ENCODE assay signal across 8 cellular contexts in genomic region chr9:134325813-134326753, GRCh38. TPM values are rescaled to one million over a fixed set of nuclear protein-coding genes. Genes with fewer than 3 reads are reported as not detected.
DNase-seq lines count a peak whose midpoint lies in the region; ATAC-seq and TF ChIP-seq lines count a peak whose summit lies in the region.

Gene RXRA, plus strand, starts transcription at chr9:134326455. Its CDS starts 177 bp downstream, at chr9:134326632.

- peak within 1 kb of the TSS; percentile 12 for H3K4me3 ChIP-seq in GM12865 (ENCODE audit: low read depth, low read length)
- H3K4me3 ChIP-seq in NB4 (ENCODE audit: low read depth, low read length): peak within 1 kb of the TSS; percentile 72
- H3K4me3 ChIP-seq in WI38 (ENCODE audit: low read depth, low read length): peak within 1 kb of the TSS; percentile 77
- peak within 1 kb of the TSS; percentile 79 to 88 (median 82) for H3K4me3 ChIP-seq in skeletal muscle tissue (ENCODE audit: low read length in 3 of 3)

- ATAC-seq in HG03095 (IDR thresholded peaks at IDR 0.05; ENCODE audit: unreplicated experiment): no peak
- no peak for ATAC-seq in GM18909 (IDR thresholded peaks at IDR 0.05; ENCODE audit: poor library complexity, unreplicated experiment)

- peaks cover 48 to 58% (median 57%) of the 10 kb centered on the region in 3 donors for H3K4me1 ChIP-seq in skeletal muscle tissue (ENCODE audit: control insufficient read depth in 3 of 3, insufficient read depth in 3 of 3, low read length in 3 of 3)

- H3K9me3 ChIP-seq in skeletal muscle tissue (ENCODE audit: control insufficient read depth in 3 of 3, low read length in 3 of 3): no peaks in the 10 kb centered on the region

- peak; percentile 65 for TF ChIP-seq POLR2A in NB4 (IDR thresholded peaks at IDR 0.05; ENCODE audit: extremely low read depth, insufficient read length)

- H3K27ac ChIP-seq in caudate nucleus (ENCODE audit: low read depth, low read length) (peak within 1 kb of the TSS; percentile 94), skeletal muscle tissue (ENCODE audit: low read depth, low read length) (peak within 1 kb of the TSS; percentile 94)

- no peaks in the 10 kb centered on the region for H3K27me3 ChIP-seq in skeletal muscle tissue (ENCODE audit: control insufficient read depth in 3 of 3, insufficient read depth in 3 of 3, low read length in 3 of 3)

- H3K36me3 ChIP-seq in skeletal muscle tissue (ENCODE audit: control insufficient read depth in 3 of 3, insufficient read depth in 3 of 3, low read length in 3 of 3): no peaks in the 10 kb centered on the region

- peak within 1 kb of the TSS; percentile 90 to 99 (median 93) for H3K9ac ChIP-seq in skeletal muscle tissue (ENCODE audit: low read depth in 1 of 3, low read length in 3 of 3)

- DNase-seq in GM12865 (ENCODE audit: low read depth) (peak; percentile 45), NB4 (ENCODE audit: low read depth) (peak; percentile 86), caudate nucleus (lab: John Stamatoyannopoulos, UW) (peak in 49 of 61 donors; percentile 15 to 85 (median 57)), iPS-NIHi11 (ENCODE audit: low spot score) (peak; percentile 92)

- TF ChIP-seq CTCF in GM12865 (IDR thresholded peaks at IDR 0.05; ENCODE audit: insufficient read depth, low read depth, low read length, missing control alignments) (no peak), NB4 (IDR thresholded peaks at IDR 0.05; ENCODE audit: low read depth, low read length) (no peak), WI38 (IDR thresholded peaks at IDR 0.05; ENCODE audit: low read depth, low read length) (no peak)

RNA-seq across cellular contexts. Expression of gene RXRA, which starts in this region (rescaled TPM):
- 11.5 TPM for total RNA-seq in skeletal muscle tissue

Comparison
In these comparisons a context has a peak if more than half of its experiments do, and no peak if none do; other contexts are left out.
1. H3K4me3 ChIP-seq: peak in every context shown above with its lines; median percentile 82 in skeletal muscle tissue; 77 in WI38; 72 in NB4; 12 in GM12865.